In genomic region chr20:63254536-63255384, GRCh38 we compare ENCODE assay signal across 13 cellular contexts. TPM values are rescaled to one million over a fixed set of nuclear protein-coding genes. Genes with fewer than 3 reads are reported as not detected.
DNase-seq lines count a peak whose midpoint lies in the region; ATAC-seq and TF ChIP-seq lines count a peak whose summit lies in the region.
"Had no signal": no experiment of that assay in that cellular context is flagged by ENCODE, and none has a peak within 500 bp of the region (broad histone marks: within the 10 kb centered on the region; RNA-seq: fewer than 3 reads in every experiment).

No MANE protein-coding gene starts in this region.

- CTCF ChIA-PET in Panc1 (lab: Charles Lee): interaction anchor here (0.7 to 2.5 kb wide), 4 partner anchors 13 to 41 kb away, joined by 3 to 37 read pairs (median 4); no protein-coding TSS in a partner anchor

- TF ChIP-seq CTCF in GM12872 (IDR thresholded peaks at IDR 0.05; ENCODE audit: insufficient read depth, low read depth, low read length) (peak; percentile 26; the same call in 1 of the 3 replicates), Panc1 (IDR thresholded peaks at IDR 0.05) (peak; percentile 79; the same call in 1 of the 2 replicates), osteocyte (IDR thresholded peaks at IDR 0.05) (no peak)

- H3K27ac ChIP-seq in Panc1 (ENCODE audit: low read length): no peak overlapping the region
- H3K27ac ChIP-seq in iPS DF 6.9 (ENCODE audit: low read length): no peak overlapping the region

- H3K9me3 ChIP-seq in Panc1 (ENCODE audit: control insufficient read depth, insufficient read depth, low read depth, low read length) (no peaks in the 10 kb centered on the region), iPS DF 6.9 (ENCODE audit: control insufficient read depth, insufficient read depth, low read length) (no peaks in the 10 kb centered on the region)

- peaks cover 13% of the 10 kb centered on the region for H3K4me1 Mint-ChIP-seq in osteocyte (ENCODE audit: unreplicated experiment)

- no peak overlapping the region for H3K27ac Mint-ChIP-seq in osteocyte (ENCODE audit: unreplicated experiment)

- ATAC-seq in Panc1 (peak; percentile 67), GM18873 (IDR thresholded peaks at IDR 0.05; ENCODE audit: low FRiP score, unreplicated experiment) (no peak)

- H3K27me3 ChIP-seq in Panc1 (ENCODE audit: control insufficient read depth, insufficient read depth, low read length) (no peaks in the 10 kb centered on the region; the same call in 1 of the 2 replicates), iPS DF 6.9 (ENCODE audit: control insufficient read depth, insufficient read depth, low read length) (peaks cover 2% of the 10 kb centered on the region; the same call in 1 of the 2 replicates)

- POLR2A ChIA-PET in Panc1 (lab: Charles Lee): no interaction called here

- WGBS in iPS DF 6.9 (ENCODE audit: insufficient coverage, insufficient read length): no CpG with 5 or more reads among the region's 62 CpGs

- H3K27me3 Mint-ChIP-seq in osteocyte (ENCODE audit: unreplicated experiment): peaks cover 49% of the 10 kb centered on the region

- peaks cover 9% of the 10 kb centered on the region; the same call in 1 of the 2 replicates for H3K4me1 ChIP-seq in Panc1 (ENCODE audit: control insufficient read depth, insufficient read depth, low read length)
- no peaks in the 10 kb centered on the region for H3K4me1 ChIP-seq in iPS DF 6.9 (ENCODE audit: control insufficient read depth, insufficient read depth, low read length)

- DNase-seq in Panc1 (ENCODE audit: low read depth, low spot score) (no peak), iPS DF 6.9 (ENCODE audit: low read depth, low spot score) (no peak), osteocyte (ENCODE audit: extremely low spot score, unreplicated experiment) (no peak), NCI-H1105 (lab: John Stamatoyannopoulos, UW) (no peak), cortex of kidney (lab: John Stamatoyannopoulos, UW) (no peak)
- DNase-seq in activated naive CD4-positive, alpha-beta T cell treated with anti-CD3 and anti-CD28 coated beads, Interleukin-2, amount 50 U/mL, for 16 hours: no peak
- DNase-seq: activated CD4-positive, CD25-positive, alpha-beta regulatory T cell; HCEC 1CT; KBM-7; NCI-H2029 had no signal

- BruUV-seq in Panc1 (replicated peaks; lab: Mats Ljungman, UMichigan): no TSS peak

- H3K4me3 Mint-ChIP-seq in osteocyte (ENCODE audit: unreplicated experiment): peak overlapping the region; percentile 55

- no peaks in the 10 kb centered on the region for H3K36me3 Mint-ChIP-seq in osteocyte (ENCODE audit: unreplicated experiment)

- H3K36me3 ChIP-seq in Panc1 (ENCODE audit: control insufficient read depth, insufficient read depth, low read length) (no peaks in the 10 kb centered on the region), iPS DF 6.9 (ENCODE audit: control insufficient read depth, insufficient read depth, low read length) (no peaks in the 10 kb centered on the region)

- no peaks in the 10 kb centered on the region for H3K9me3 Mint-ChIP-seq in osteocyte (ENCODE audit: unreplicated experiment)

- intact Hi-C loops in Panc1 (cut with micrococcal nuclease; ENCODE audit: unreplicated experiment): no loop called here

- in situ Hi-C loops in Panc1 (cut with HindIII; ENCODE audit: low pct_unique_long_range_greater_than_20kb, low sequenced_read_pairs): no loop called here

- H3K4me3 ChIP-seq in Panc1 (ENCODE audit: low read depth in 2 of 2, low read length in 2 of 2): peak overlapping the region in 1 of 2 experiments; percentile 23; a peak in 3 of 4 replicates
- H3K4me3 ChIP-seq in iPS DF 6.9 (ENCODE audit: low read length): peak overlapping the region; percentile 28; the same call in 1 of the 2 replicates

RNA-seq across cellular contexts. Expression of gene NKAIN4, which starts 0.5 kb away (rescaled TPM):
- total RNA-seq in Panc1 (2021; ENCODE audit: unreplicated experiment) (5.5 TPM), osteocyte (0.62 TPM in 1 of 2 replicates, not detected in the other)
- 3.2 TPM for polyA plus RNA-seq in Panc1 (2012; ENCODE audit: insufficient read length)

RNA-seq across cellular contexts. Expression of gene ARFGAP1, which starts 17.9 kb away (rescaled TPM):
- total RNA-seq in Panc1 (2021; ENCODE audit: unreplicated experiment) (110 TPM), osteocyte (116 and 119 TPM in 2 replicates)
- polyA plus RNA-seq in Panc1 (2012; ENCODE audit: insufficient read length): 124 TPM

RNA-seq across cellular contexts. Expression of gene BIRC7, which starts 19.1 kb away (rescaled TPM):
- total RNA-seq in Panc1 (2021; ENCODE audit: unreplicated experiment) (9.0 TPM), osteocyte (not detected in 2 replicates)
- polyA plus RNA-seq in Panc1 (2012; ENCODE audit: insufficient read length): 3.9 TPM

RNA-seq across cellular contexts. Expression of gene COL20A1, which starts 38.2 kb away (rescaled TPM):
- total RNA-seq in Panc1 (2021; ENCODE audit: unreplicated experiment) (0.23 TPM), osteocyte (not detected in 2 replicates)
- polyA plus RNA-seq in Panc1 (2012; ENCODE audit: insufficient read length): not detected
- total RNA-seq: renal cortical epithelial cell had no signal

RNA-seq across cellular contexts. Expression of gene YTHDF1, which starts 38.8 kb away (rescaled TPM):
- total RNA-seq in Panc1 (2021; ENCODE audit: unreplicated experiment): 43.0 TPM
- 24.9 TPM for polyA plus RNA-seq in Panc1 (2012; ENCODE audit: insufficient read length)
- 44.9 and 46.8 TPM in 2 replicates for total RNA-seq in osteocyte
